1 cellular context compared by ENCODE assay signal in genomic region chr10:125155101-125155500, GRCh38.
TF ChIP-seq lines count a peak whose summit lies in the region.

No MANE protein-coding gene starts in this region.

TF ChIP-seq in HCT116, 20 proteins besides CTCF, POLR2A, EP300 and RAD21 (continued from another document):
- TF ChIP-seq ATF3 (IDR thresholded peaks at IDR 0.05), result no peak
- no peak for TF ChIP-seq SP1 (IDR thresholded peaks at IDR 0.05; ENCODE audit: low read depth)
- TF ChIP-seq MAX (IDR thresholded peaks at IDR 0.05), result no peak
